Comparison of ENCODE assay signal across 10 cellular contexts in genomic region chr7:155722118-155722517, GRCh38.
A peak's percentile ranks its signal among the peaks of the same experiment; 100 is the strongest.
DNase-seq lines count a peak whose midpoint lies in the region; ATAC-seq and TF ChIP-seq lines count a peak whose summit lies in the region.
"Had no signal": no experiment of that assay in that cellular context is flagged by ENCODE, and none has a peak within 500 bp of the region (broad histone marks: within the 10 kb centered on the region; RNA-seq: fewer than 3 reads in every experiment).

No MANE protein-coding gene starts in this region.

- TF ChIP-seq POLR2A in right lobe of liver (IDR thresholded peaks at IDR 0.05) = no peak

- no peaks in the 10 kb centered on the region for H3K9me3 Mint-ChIP-seq in endothelial cell (ENCODE audit: unreplicated experiment)

- no peaks in the 10 kb centered on the region for H3K36me3 Mint-ChIP-seq in endothelial cell (ENCODE audit: low read depth, unreplicated experiment)

- peaks cover 0 to 8% (median 3%) of the 10 kb centered on the region in 4 donors for H3K36me3 ChIP-seq in right lobe of liver

- H3K4me1 Mint-ChIP-seq in endothelial cell (ENCODE audit: unreplicated experiment) = peaks cover 5% of the 10 kb centered on the region

- 53% methylated on average over 2 of the region's 2 CpGs for WGBS in right lobe of liver (ENCODE audit: insufficient coverage, low coverage, low lambda C conversion rate, missing lambda C conversion rate)

- intact Hi-C loops in right lobe of liver (cut with DNase I) = no loop called here

- H3K4me1 ChIP-seq in right lobe of liver = peaks cover 0 to 24% (median 10%) of the 10 kb centered on the region in 4 donors
- H3K4me1 ChIP-seq: parathyroid adenoma had no signal

- H3K9me3 ChIP-seq in right lobe of liver = no peaks in the 10 kb centered on the region

- no peak for TF ChIP-seq CTCF in right lobe of liver (IDR thresholded peaks at IDR 0.05)
- no peak for TF ChIP-seq CTCF in endothelial cell (IDR thresholded peaks at IDR 0.05; ENCODE audit: unreplicated experiment)

- no peak overlapping the region for H3K27ac Mint-ChIP-seq in endothelial cell (ENCODE audit: unreplicated experiment)

- no peak overlapping the region for H3K4me3 Mint-ChIP-seq in endothelial cell (ENCODE audit: unreplicated experiment)

- H3K27me3 Mint-ChIP-seq in endothelial cell (ENCODE audit: unreplicated experiment) = peaks cover 1% of the 10 kb centered on the region

- no peak overlapping the region for H3K4me3 ChIP-seq in right lobe of liver

- H3K27me3 ChIP-seq in right lobe of liver = no peaks in the 10 kb centered on the region

- no peak for DNase-seq in right lobe of liver
- no peak for DNase-seq in NCI-H128 (lab: John Stamatoyannopoulos, UW; ENCODE audit: unreplicated experiment)
- DNase-seq in DMS79 treated with DMSO at 0.1 percent for 48 hours (lab: John Stamatoyannopoulos, UW) = no peak
- DNase-seq in NCI-H2029 (lab: John Stamatoyannopoulos, UW) = no peak
- DNase-seq in endothelial cell (ENCODE audit: low spot score) = no peak
- DNase-seq: GDM1 had no signal

- ATAC-seq in GM18870 (IDR thresholded peaks at IDR 0.05; ENCODE audit: unreplicated experiment) = peak; percentile 44
- peak; percentile 42 for ATAC-seq in GM21717 (IDR thresholded peaks at IDR 0.05; ENCODE audit: unreplicated experiment)
- peak; percentile 57 for ATAC-seq in HG03460 (IDR thresholded peaks at IDR 0.05; ENCODE audit: unreplicated experiment)
- ATAC-seq in right lobe of liver = peak in 3 of 4 donors; percentile 25 to 41 (median 35)

- H3K27ac ChIP-seq in right lobe of liver = no peak overlapping the region
- H3K27ac ChIP-seq: parathyroid adenoma had no signal
